ENCODE assay signal across 20 cellular contexts in the genomic region with DNA sequence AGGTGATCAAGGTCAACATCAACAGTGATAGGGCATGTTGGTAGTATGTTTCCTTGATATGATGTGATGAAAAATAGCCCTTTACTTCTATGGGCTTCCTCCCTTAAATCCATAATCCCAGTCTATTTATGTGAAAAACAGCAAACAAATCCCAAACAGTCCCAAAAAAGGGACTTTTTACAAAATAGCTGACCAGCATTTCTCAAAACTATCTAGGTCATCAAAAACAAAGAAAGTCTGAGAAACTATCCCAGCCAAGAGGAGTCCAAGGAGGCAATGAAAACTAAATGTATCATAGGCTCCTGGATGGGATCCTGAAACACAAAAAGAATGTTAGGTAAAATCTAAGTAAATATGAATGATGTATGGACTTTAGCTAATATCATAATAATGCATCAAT.
DNase-seq lines count a peak whose midpoint lies in the region; ATAC-seq, FAIRE-seq and TF ChIP-seq lines count a peak whose summit lies in the region.
"Had no signal": no experiment of that assay in that cellular context is flagged by ENCODE, and none has a peak within 500 bp of the region (broad histone marks: within the 10 kb centered on the region; RNA-seq: fewer than 3 reads in every experiment).

No MANE protein-coding gene starts in this region.

- TF ChIP-seq POLR2A in A549 (IDR thresholded peaks at IDR 0.05; ENCODE audit: low read length) (no peak), H54 (IDR thresholded peaks at IDR 0.05; ENCODE audit: low read depth, low read length) (no peak), K562 (conservative IDR thresholded peaks at IDR 0.05) (no peak)

- H2AFZ ChIP-seq in K562 (ENCODE audit: low read depth, low read length): no peak overlapping the region

- H3K9me3 ChIP-seq in A549: no peaks in the 10 kb centered on the region
- no peaks in the 10 kb centered on the region for H3K9me3 ChIP-seq in K562 (replicated peaks; ENCODE audit: control insufficient read depth, insufficient read depth, low read depth, low read length)
- H3K9me3 ChIP-seq: Caco-2 had no signal

- peaks cover 60% of the 10 kb centered on the region for H3K79me2 ChIP-seq in K562 (ENCODE audit: control insufficient read depth, insufficient read depth, low read length)

- no peak for TF ChIP-seq CTCF in A549 (IDR thresholded peaks at IDR 0.05)
- TF ChIP-seq CTCF in K562 (IDR thresholded peaks at IDR 0.05 in 2 of 3, conservative IDR thresholded peaks at IDR 0.05 in 1 of 3; ENCODE audit: insufficient read depth in 2 of 3, low read depth in 1 of 3, low read length in 3 of 3): no peak

- TF ChIP-seq EP300 in A549 (IDR thresholded peaks at IDR 0.05): no peak
- no peak for TF ChIP-seq EP300 in K562 (IDR thresholded peaks at IDR 0.05; ENCODE audit: low read length)

- no peak overlapping the region for H3K4me2 ChIP-seq in A549
- no peak overlapping the region for H3K4me2 ChIP-seq in K562 (ENCODE audit: insufficient read depth, low read length)
- H3K4me2 ChIP-seq: BLaER1 treated with 17β-estradiol and CSF1 and Interleukin-3, amounts not matched to agents 10 nM and 100 nM had no signal

- no peaks in the 10 kb centered on the region for H4K20me1 ChIP-seq in K562 (replicated peaks; ENCODE audit: control insufficient read depth, insufficient read depth, low read length)
- H4K20me1 ChIP-seq: BLaER1 treated with 17β-estradiol and CSF1 and Interleukin-3, amounts not matched to agents 10 nM and 100 nM had no signal

- H3K27ac ChIP-seq in A549 (no peak overlapping the region), K562 (ENCODE audit: extremely low read depth, low read depth, low read length) (no peak overlapping the region)
- H3K27ac ChIP-seq: BLaER1 treated with 17β-estradiol and CSF1 and Interleukin-3, amounts not matched to agents 10 nM and 100 nM; C4-2B had no signal

- no peaks in the 10 kb centered on the region for H3K9me1 ChIP-seq in K562 (ENCODE audit: control insufficient read depth, insufficient read depth, low read length)

- in situ Hi-C loops in K562 (cut with MboI): no loop called here

- FAIRE-seq in A549 (lab: Jason Lieb, UNC) (no peak), H54 (lab: Jason Lieb, UNC) (peak; percentile 6), K562 (lab: Jason Lieb, UNC) (no peak)
- FAIRE-seq: A204.1, D721Med, GM12878, GM12892 had no signal

- H3K4me1 ChIP-seq in A549: no peaks in the 10 kb centered on the region
- peaks cover 2 to 18% of the 10 kb centered on the region in 2 experiments; a peak in 3 of 5 replicates for H3K4me1 ChIP-seq in K562 (replicated peaks in 1 of 2; ENCODE audit: control insufficient read depth in 2 of 2, insufficient read depth in 2 of 2, low read length in 2 of 2)
- H3K4me1 ChIP-seq: Caco-2 had no signal

- no peaks in the 10 kb centered on the region for H3K27me3 ChIP-seq in K562 (ENCODE audit: control insufficient read depth in 2 of 2, insufficient read depth in 2 of 2, low read length in 2 of 2)
- H3K27me3 ChIP-seq: BLaER1 treated with 17β-estradiol and CSF1 and Interleukin-3, amounts not matched to agents 10 nM and 100 nM had no signal

- POLR2A ChIA-PET in A549 (lab: Yijun Ruan, JAX): no interaction called here
- POLR2A ChIA-PET in K562 (lab: Yijun Ruan, JAX): no interaction called here

- H3K9ac ChIP-seq in K562 (ENCODE audit: insufficient read depth in 1 of 2, low read depth in 2 of 2, low read length in 2 of 2): no peak overlapping the region
- H3K9ac ChIP-seq: BLaER1 treated with 17β-estradiol and CSF1 and Interleukin-3, amounts not matched to agents 10 nM and 100 nM had no signal

- DNase-seq in A549 (ENCODE audit: low read depth in 1 of 2, low spot score in 1 of 2): no peak
- DNase-seq in H54 (ENCODE audit: insufficient read length, low spot score): no peak
- DNase-seq in K562 (ENCODE audit: extremely low read depth in 1 of 4, low spot score in 3 of 4): no peak
- DNase-seq in NCI-H2196 (lab: John Stamatoyannopoulos, UW; ENCODE audit: unreplicated experiment): no peak
- DNase-seq: 8988T; AML-193; Caco-2; Calu3; CD4-positive, alpha-beta T cell; CD8-positive, alpha-beta T cell; DND-41; EL; GDM1 had no signal

- TF ChIP-seq RAD21 in A549 (conservative IDR thresholded peaks at IDR 0.05 in 1 of 2, IDR thresholded peaks at IDR 0.05 in 1 of 2): no peak
- no peak for TF ChIP-seq RAD21 in K562 (CRISPR knock-in tag; conservative IDR thresholded peaks at IDR 0.05 in 1 of 2, IDR thresholded peaks at IDR 0.05 in 1 of 2)

- no peak overlapping the region for H3K4me3 ChIP-seq in A549
- no peak overlapping the region for H3K4me3 ChIP-seq in K562
- H3K4me3 ChIP-seq: BLaER1 treated with 17β-estradiol and CSF1 and Interleukin-3, amounts not matched to agents 10 nM and 100 nM; GM12878 had no signal

- intact Hi-C loops in K562 (cut with micrococcal nuclease): no loop called here

- H3K36me3 ChIP-seq in K562 (ENCODE audit: control insufficient read depth, insufficient read depth, low read length): no peaks in the 10 kb centered on the region; the same call in 2 of the 3 replicates

- no peak for ATAC-seq in A549
- ATAC-seq in K562: no peak
- no peak for ATAC-seq in HG02981 (IDR thresholded peaks at IDR 0.05; ENCODE audit: unreplicated experiment)
- ATAC-seq: CD8-positive, alpha-beta T cell; GM12878 had no signal

- BruUV-seq in K562 (replicated peaks; lab: Mats Ljungman, UMichigan): no TSS peak

- CTCF ChIA-PET in A549 (lab: Yijun Ruan, JAX): no interaction called here
- CTCF ChIA-PET in K562 (lab: Yijun Ruan, JAX; ENCODE audit: low intra/inter-chr PET ratio): no interaction called here

TF ChIP-seq in A549, 52 proteins besides CTCF, POLR2A, EP300 and RAD21 (continues in another document):
- TF ChIP-seq, protein P1, sequence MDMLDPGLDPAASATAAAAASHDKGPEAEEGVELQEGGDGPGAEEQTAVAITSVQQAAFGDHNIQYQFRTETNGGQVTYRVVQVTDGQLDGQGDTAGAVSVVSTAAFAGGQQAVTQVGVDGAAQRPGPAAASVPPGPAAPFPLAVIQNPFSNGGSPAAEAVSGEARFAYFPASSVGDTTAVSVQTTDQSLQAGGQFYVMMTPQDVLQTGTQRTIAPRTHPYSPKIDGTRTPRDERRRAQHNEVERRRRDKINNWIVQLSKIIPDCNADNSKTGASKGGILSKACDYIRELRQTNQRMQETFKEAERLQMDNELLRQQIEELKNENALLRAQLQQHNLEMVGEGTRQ (IDR thresholded peaks at IDR 0.05): no peak
- TF ChIP-seq NFE2L2 (conservative IDR thresholded peaks at IDR 0.05; ENCODE audit: low read length) (no peak), MAFK (IDR thresholded peaks at IDR 0.05; ENCODE audit: partially characterized antibody) (peak; percentile 21), KDM1A (IDR thresholded peaks at IDR 0.05; ENCODE audit: low read depth) (no peak)
- TF ChIP-seq, protein P2, sequence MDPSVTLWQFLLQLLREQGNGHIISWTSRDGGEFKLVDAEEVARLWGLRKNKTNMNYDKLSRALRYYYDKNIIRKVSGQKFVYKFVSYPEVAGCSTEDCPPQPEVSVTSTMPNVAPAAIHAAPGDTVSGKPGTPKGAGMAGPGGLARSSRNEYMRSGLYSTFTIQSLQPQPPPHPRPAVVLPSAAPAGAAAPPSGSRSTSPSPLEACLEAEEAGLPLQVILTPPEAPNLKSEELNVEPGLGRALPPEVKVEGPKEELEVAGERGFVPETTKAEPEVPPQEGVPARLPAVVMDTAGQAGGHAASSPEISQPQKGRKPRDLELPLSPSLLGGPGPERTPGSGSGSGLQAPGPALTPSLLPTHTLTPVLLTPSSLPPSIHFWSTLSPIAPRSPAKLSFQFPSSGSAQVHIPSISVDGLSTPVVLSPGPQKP (IDR thresholded peaks at IDR 0.05; ENCODE audit: low read depth, low read length): no peak
- TF ChIP-seq, protein P3, sequence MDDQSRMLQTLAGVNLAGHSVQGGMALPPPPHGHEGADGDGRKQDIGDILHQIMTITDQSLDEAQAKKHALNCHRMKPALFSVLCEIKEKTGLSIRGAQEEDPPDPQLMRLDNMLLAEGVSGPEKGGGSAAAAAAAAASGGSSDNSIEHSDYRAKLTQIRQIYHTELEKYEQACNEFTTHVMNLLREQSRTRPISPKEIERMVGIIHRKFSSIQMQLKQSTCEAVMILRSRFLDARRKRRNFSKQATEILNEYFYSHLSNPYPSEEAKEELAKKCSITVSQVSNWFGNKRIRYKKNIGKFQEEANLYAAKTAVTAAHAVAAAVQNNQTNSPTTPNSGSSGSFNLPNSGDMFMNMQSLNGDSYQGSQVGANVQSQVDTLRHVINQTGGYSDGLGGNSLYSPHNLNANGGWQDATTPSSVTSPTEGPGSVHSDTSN (IDR thresholded peaks at IDR 0.05): no peak

TF ChIP-seq in K562, 482 proteins besides CTCF, POLR2A, EP300 and RAD21:
- TF ChIP-seq, protein P4, sequence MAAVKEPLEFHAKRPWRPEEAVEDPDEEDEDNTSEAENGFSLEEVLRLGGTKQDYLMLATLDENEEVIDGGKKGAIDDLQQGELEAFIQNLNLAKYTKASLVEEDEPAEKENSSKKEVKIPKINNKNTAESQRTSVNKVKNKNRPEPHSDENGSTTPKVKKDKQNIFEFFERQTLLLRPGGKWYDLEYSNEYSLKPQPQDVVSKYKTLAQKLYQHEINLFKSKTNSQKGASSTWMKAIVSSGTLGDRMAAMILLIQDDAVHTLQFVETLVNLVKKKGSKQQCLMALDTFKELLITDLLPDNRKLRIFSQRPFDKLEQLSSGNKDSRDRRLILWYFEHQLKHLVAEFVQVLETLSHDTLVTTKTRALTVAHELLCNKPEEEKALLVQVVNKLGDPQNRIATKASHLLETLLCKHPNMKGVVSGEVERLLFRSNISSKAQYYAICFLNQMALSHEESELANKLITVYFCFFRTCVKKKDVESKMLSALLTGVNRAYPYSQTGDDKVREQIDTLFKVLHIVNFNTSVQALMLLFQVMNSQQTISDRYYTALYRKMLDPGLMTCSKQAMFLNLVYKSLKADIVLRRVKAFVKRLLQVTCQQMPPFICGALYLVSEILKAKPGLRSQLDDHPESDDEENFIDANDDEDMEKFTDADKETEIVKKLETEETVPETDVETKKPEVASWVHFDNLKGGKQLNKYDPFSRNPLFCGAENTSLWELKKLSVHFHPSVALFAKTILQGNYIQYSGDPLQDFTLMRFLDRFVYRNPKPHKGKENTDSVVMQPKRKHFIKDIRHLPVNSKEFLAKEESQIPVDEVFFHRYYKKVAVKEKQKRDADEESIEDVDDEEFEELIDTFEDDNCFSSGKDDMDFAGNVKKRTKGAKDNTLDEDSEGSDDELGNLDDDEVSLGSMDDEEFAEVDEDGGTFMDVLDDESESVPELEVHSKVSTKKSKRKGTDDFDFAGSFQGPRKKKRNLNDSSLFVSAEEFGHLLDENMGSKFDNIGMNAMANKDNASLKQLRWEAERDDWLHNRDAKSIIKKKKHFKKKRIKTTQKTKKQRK (IDR thresholded peaks at IDR 0.05; ENCODE audit: borderline replicate concordance, low read depth, low read length): no peak
- TF ChIP-seq PHTF2 (CRISPR knock-in tag; IDR thresholded peaks at IDR 0.05) (no peak), IFI16 (CRISPR knock-in tag; IDR thresholded peaks at IDR 0.05) (no peak), ZNF316 (IDR thresholded peaks at IDR 0.05) (peak; percentile 61), C11orf30 (IDR thresholded peaks at IDR 0.05; ENCODE audit: low read depth) (peak; percentile 36; the same call in 1 of the 2 replicates)
